In the genomic region with DNA sequence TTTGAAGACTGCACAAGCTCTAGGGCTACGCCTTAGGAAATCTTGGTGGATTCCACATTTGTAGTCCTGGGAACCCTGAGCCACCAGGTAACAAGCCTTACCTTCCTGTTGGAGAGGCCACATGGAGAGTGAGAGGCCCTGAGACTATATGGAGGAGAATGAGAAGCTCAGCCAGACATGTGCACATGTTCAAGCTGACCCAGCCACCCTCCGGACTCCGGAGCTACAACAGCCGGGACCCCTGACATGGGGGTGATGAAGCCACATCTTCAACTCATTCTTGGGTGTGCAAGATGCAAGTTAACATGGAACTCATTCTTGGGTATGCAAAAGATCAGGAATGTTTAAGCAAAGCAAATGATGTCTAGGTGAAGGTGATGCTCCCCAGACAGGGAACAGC, we compare ENCODE assay signal across 21 cellular contexts.
"Had no signal": no experiment of that assay in that cellular context is flagged by ENCODE, and none has a peak within 500 bp of the region (broad histone marks: within the 10 kb centered on the region; RNA-seq: fewer than 3 reads in every experiment).

No MANE protein-coding gene starts in this region.

- H3K9me3 ChIP-seq: body of pancreas, left ventricle myocardium inferior, thoracic aorta had no signal

- H3K4me2 ChIP-seq: hepatocyte had no signal

- ATAC-seq: activated CD8-positive, alpha-beta memory T cell treated with anti-CD3 and anti-CD28 coated beads, Interleukin-2, amount 10 ng/mL, durations not matched to agents 7 days and 5 days; activated CD8-positive, alpha-beta T cell treated with anti-CD3 and anti-CD28 coated beads for 36 hours; sciatic nerve had no signal

- H3K27me3 ChIP-seq: body of pancreas, hepatocyte had no signal

- H3K79me2 ChIP-seq: hepatocyte had no signal

- H3K27ac ChIP-seq: body of pancreas, hepatocyte, left ventricle myocardium inferior, thoracic aorta had no signal

- H2AFZ ChIP-seq: hepatocyte had no signal

- H3K36me3 ChIP-seq: left ventricle myocardium inferior, thoracic aorta had no signal

- H3K4me3 ChIP-seq: body of pancreas, hepatocyte, left ventricle myocardium inferior, thoracic aorta had no signal

- DNase-seq: activated CD4-positive, alpha-beta T cell treated with anti-CD3 and anti-CD28 coated beads for 48 hours; activated CD8-positive, alpha-beta memory T cell treated with anti-CD3 and anti-CD28 coated beads, Interleukin-2, amount 10 ng/mL, durations not matched to agents 7 days and 5 days; activated CD8-positive, alpha-beta T cell treated with anti-CD3 and anti-CD28 coated beads for 36 hours; activated effector memory CD4-positive, alpha-beta T cell treated with anti-CD3 and anti-CD28 coated beads, Interleukin-2, amount 50 U/mL, for 16 hours; activated naive CD4-positive, alpha-beta T cell treated with anti-CD3 and anti-CD28 coated beads, Interleukin-2, amount 10 ng/mL, durations not matched to agents 7 days and 5 days; activated T-cell treated with anti-CD3 and anti-CD28 coated beads for 4 hours; anterior cingulate cortex; effector CD8-positive, alpha-beta T cell; foreskin melanocyte; glutamatergic neuron; immature natural killer cell; kidney glomerular epithelial cell; left ventricle myocardium inferior; small intestine; stimulated activated CD4-positive, alpha-beta T cell treated with anti-CD3 and anti-CD28 coated beads, Interleukin-15, amount 100 ng/mL, for 24 hours; stimulated activated naive CD4-positive, alpha-beta T cell; T-helper 1 cell had no signal
